Comparison of ENCODE assay signal across 8 cellular contexts in the genomic region with DNA sequence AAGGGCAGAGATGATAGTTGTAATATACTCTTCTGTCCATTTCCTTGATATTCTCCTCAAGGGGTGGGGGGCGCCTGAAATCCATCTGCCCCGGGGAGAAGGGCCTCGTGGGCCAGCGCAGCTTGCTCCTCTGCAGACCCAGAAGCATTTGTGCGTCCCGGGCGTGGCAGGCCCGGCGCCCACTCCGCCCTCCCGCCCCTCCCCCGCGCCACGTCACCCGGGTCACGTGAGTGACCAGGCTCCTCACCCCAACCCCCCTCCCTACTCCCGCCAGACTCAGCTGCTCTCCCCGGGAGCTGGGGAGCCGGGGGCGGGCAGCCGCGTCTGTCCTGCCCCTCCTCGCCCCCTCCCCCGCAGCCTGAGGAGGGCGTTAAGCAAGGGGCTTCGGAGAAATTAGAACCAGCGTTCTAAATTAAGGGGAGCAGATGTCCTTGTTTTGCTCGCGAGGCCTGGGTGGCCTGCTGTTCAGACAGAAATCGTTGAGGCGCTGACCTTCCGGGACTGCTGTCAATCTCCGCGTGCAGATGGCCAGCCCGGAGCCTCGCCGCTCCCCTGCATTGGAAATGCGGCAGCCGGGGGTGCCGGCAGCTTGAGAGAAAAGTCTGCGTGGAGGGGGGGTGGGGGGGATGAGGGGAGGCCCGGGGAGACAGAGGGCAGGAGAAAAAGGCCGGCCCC.
A peak's percentile ranks its signal among the peaks of the same experiment; 100 is the strongest.
DNase-seq lines count a peak whose midpoint lies in the region; ATAC-seq, FAIRE-seq and TF ChIP-seq lines count a peak whose summit lies in the region.

No MANE protein-coding gene starts in this region.

- H3K36me3 Mint-ChIP-seq in activated T-helper 1 cell treated with anti-CD3 and anti-CD28 coated beads, Interleukin-12 subunit alpha, Interleukin-12 subunit beta, Interleukin-2, Interleukin-4 antibody, amounts not matched to agents 30 ng/mL and 10 ng/mL and 1 ng/mL, durations not matched to agents 14 hours and 24 hours and 36 hours (ENCODE audit: low read depth), result peaks cover 6% of the 10 kb centered on the region
- H3K36me3 Mint-ChIP-seq in naive thymus-derived CD4-positive, alpha-beta T cell, result peaks cover 0 to 2% (median 0%) of the 10 kb centered on the region in 5 donors

- no peak for TF ChIP-seq CTCF in fibroblast of mammary gland (conservative IDR thresholded peaks at IDR 0.05; ENCODE audit: control insufficient read depth, insufficient read depth, low read depth, low read length)

- peak overlapping the region; percentile 80 for H3K27ac ChIP-seq in naive thymus-derived CD4-positive, alpha-beta T cell (ENCODE audit: low read depth, low read length)

- peak overlapping the region; percentile 80 for H3K27ac Mint-ChIP-seq in activated T-helper 1 cell treated with anti-CD3 and anti-CD28 coated beads, Interleukin-12 subunit alpha, Interleukin-12 subunit beta, Interleukin-2, Interleukin-4 antibody, amounts not matched to agents 30 ng/mL and 10 ng/mL and 1 ng/mL, durations not matched to agents 14 hours and 24 hours and 36 hours
- peak overlapping the region; percentile 72 to 92 (median 87) for H3K27ac Mint-ChIP-seq in naive thymus-derived CD4-positive, alpha-beta T cell

- POLR2A ChIA-PET in naive thymus-derived CD4-positive, alpha-beta T cell (lab: Charles Lee), result interaction anchor here (0.6 to 1.4 kb wide), 6 partner anchors 8 to 675 kb away, joined by 3 to 4 read pairs (median 3); no protein-coding TSS in a partner anchor

- peaks cover 0 to 33% of the 10 kb centered on the region in 2 donors for H3K4me1 ChIP-seq in naive thymus-derived CD4-positive, alpha-beta T cell (ENCODE audit: control insufficient read depth in 2 of 2, insufficient read depth in 2 of 2, low read length in 2 of 2)

- H3K4me1 Mint-ChIP-seq in activated T-helper 1 cell treated with anti-CD3 and anti-CD28 coated beads, Interleukin-12 subunit alpha, Interleukin-12 subunit beta, Interleukin-2, Interleukin-4 antibody, amounts not matched to agents 30 ng/mL and 10 ng/mL and 1 ng/mL, durations not matched to agents 14 hours and 24 hours and 36 hours (ENCODE audit: low read depth), result peaks cover 70% of the 10 kb centered on the region
- peaks cover 18 to 68% (median 44%) of the 10 kb centered on the region in 7 donors for H3K4me1 Mint-ChIP-seq in naive thymus-derived CD4-positive, alpha-beta T cell

- intact Hi-C loops in activated T-helper 1 cell treated with anti-CD3 and anti-CD28 coated beads, Interleukin-12 subunit alpha, Interleukin-12 subunit beta, Interleukin-2, Interleukin-4 antibody, amounts not matched to agents 30 ng/mL and 10 ng/mL and 1 ng/mL, durations not matched to agents 14 hours and 24 hours and 36 hours (cut with micrococcal nuclease), result loop anchor here (1.0 to 2.0 kb wide), 6 partner anchors 8 to 219 kb away; no protein-coding TSS in a partner anchor
- intact Hi-C loops in naive thymus-derived CD4-positive, alpha-beta T cell (cut with micrococcal nuclease), result loop anchor here (1.0 to 10.0 kb wide), 6 partner anchors 50 to 921 kb away; partner anchors contain the start of genes KIF5B (in 1 of the 2), MAP3K8 (in 1 of the 2) and ZEB1 (in 1 of the 2)

- peak overlapping the region; percentile 61 for H3K4me3 Mint-ChIP-seq in activated T-helper 1 cell treated with anti-CD3 and anti-CD28 coated beads, Interleukin-12 subunit alpha, Interleukin-12 subunit beta, Interleukin-2, Interleukin-4 antibody, amounts not matched to agents 30 ng/mL and 10 ng/mL and 1 ng/mL, durations not matched to agents 14 hours and 24 hours and 36 hours
- peak overlapping the region; percentile 71 to 87 (median 82) for H3K4me3 Mint-ChIP-seq in naive thymus-derived CD4-positive, alpha-beta T cell

- no peaks in the 10 kb centered on the region for H3K27me3 ChIP-seq in naive thymus-derived CD4-positive, alpha-beta T cell (ENCODE audit: control insufficient read depth in 2 of 2, insufficient read depth in 2 of 2, low read length in 2 of 2)

- CTCF ChIA-PET in naive thymus-derived CD4-positive, alpha-beta T cell (lab: Charles Lee), result no interaction called here

- H3K9me3 ChIP-seq in naive thymus-derived CD4-positive, alpha-beta T cell (ENCODE audit: control insufficient read depth in 2 of 3, low read length in 3 of 3), result no peaks in the 10 kb centered on the region

- H3K36me3 ChIP-seq in naive thymus-derived CD4-positive, alpha-beta T cell (ENCODE audit: control insufficient read depth in 2 of 3, insufficient read depth in 3 of 3, low read length in 3 of 3), result no peaks in the 10 kb centered on the region

- peak; percentile 31 for FAIRE-seq in GM18507 (lab: Jason Lieb, UNC)

- ATAC-seq in HG03066 (IDR thresholded peaks at IDR 0.05; ENCODE audit: low read depth, unreplicated experiment), result peak; percentile 43
- peak; percentile 78 for ATAC-seq in naive thymus-derived CD4-positive, alpha-beta T cell

- no peak overlapping the region for H3K4me3 ChIP-seq in fibroblast of mammary gland (ENCODE audit: control insufficient read depth, low read depth, low read length)
- H3K4me3 ChIP-seq in naive thymus-derived CD4-positive, alpha-beta T cell (ENCODE audit: low read length), result peak overlapping the region; percentile 66

- no peaks in the 10 kb centered on the region for H3K27me3 Mint-ChIP-seq in activated T-helper 1 cell treated with anti-CD3 and anti-CD28 coated beads, Interleukin-12 subunit alpha, Interleukin-12 subunit beta, Interleukin-2, Interleukin-4 antibody, amounts not matched to agents 30 ng/mL and 10 ng/mL and 1 ng/mL, durations not matched to agents 14 hours and 24 hours and 36 hours (ENCODE audit: insufficient read depth)
- H3K27me3 Mint-ChIP-seq in naive thymus-derived CD4-positive, alpha-beta T cell, result no peaks in the 10 kb centered on the region

- H3K9me3 Mint-ChIP-seq in activated T-helper 1 cell treated with anti-CD3 and anti-CD28 coated beads, Interleukin-12 subunit alpha, Interleukin-12 subunit beta, Interleukin-2, Interleukin-4 antibody, amounts not matched to agents 30 ng/mL and 10 ng/mL and 1 ng/mL, durations not matched to agents 14 hours and 24 hours and 36 hours, result no peaks in the 10 kb centered on the region
- H3K9me3 Mint-ChIP-seq in naive thymus-derived CD4-positive, alpha-beta T cell, result no peaks in the 10 kb centered on the region

- DNase-seq in GM18507 (ENCODE audit: extremely low spot score, insufficient read length, low read depth), result peak; percentile 70
- DNase-seq in NOMO-1 (lab: John Stamatoyannopoulos, UW; ENCODE audit: unreplicated experiment in 2 of 2), result peak; percentile 62 to 70
- peak; percentile 40 for DNase-seq in activated T-helper 1 cell treated with anti-CD3 and anti-CD28 coated beads, Interleukin-12 subunit alpha, Interleukin-12 subunit beta, Interleukin-2, Interleukin-4 antibody, amounts not matched to agents 30 ng/mL and 10 ng/mL and 1 ng/mL, durations not matched to agents 14 hours and 24 hours and 36 hours (ENCODE audit: low spot score)
- peak; percentile 56 for DNase-seq in fibroblast of mammary gland (ENCODE audit: low read depth)
- peak; percentile 14 to 67 (median 38) for DNase-seq in naive thymus-derived CD4-positive, alpha-beta T cell
- DNase-seq in stimulated activated CD8-positive, alpha-beta memory T cell treated with anti-CD3 and anti-CD28 coated beads, Interleukin-7, amount 100 ng/mL, for 4 hours (ENCODE audit: low read depth in 2 of 2), result peak; percentile 33 to 65
- no peak for DNase-seq in SIG-M5 treated with dmso at 0.1 percent for 504 hours (lab: John Stamatoyannopoulos, UW; ENCODE audit: unreplicated experiment)
